ENCODE assay signal across 2 cellular contexts in genomic region chr10:21584834-21585530, GRCh38.
TF ChIP-seq lines count a peak whose summit lies in the region.

No MANE protein-coding gene starts in this region.

TF ChIP-seq in WTC11, 78 proteins besides CTCF, POLR2A, EP300 and RAD21 (continues in another document):
- TF ChIP-seq ERG (CRISPR knock-in tag; IDR thresholded peaks at IDR 0.05) = no peak
- no peak for TF ChIP-seq ZNF121 (CRISPR knock-in tag; IDR thresholded peaks at IDR 0.05)
- TF ChIP-seq PREB (CRISPR knock-in tag; IDR thresholded peaks at IDR 0.05; ENCODE audit: borderline replicate concordance) = no peak
- no peak for TF ChIP-seq IRF2 (CRISPR knock-in tag; IDR thresholded peaks at IDR 0.05; ENCODE audit: borderline replicate concordance, low read depth)
- TF ChIP-seq ATF1 (CRISPR knock-in tag; IDR thresholded peaks at IDR 0.05) = no peak
- no peak for TF ChIP-seq ATF2 (CRISPR knock-in tag; IDR thresholded peaks at IDR 0.05; ENCODE audit: borderline replicate concordance, low read depth)
- no peak for TF ChIP-seq E2F4 (CRISPR knock-in tag; IDR thresholded peaks at IDR 0.05; ENCODE audit: borderline replicate concordance, low read depth)
- TF ChIP-seq GABPB1 (CRISPR knock-in tag; IDR thresholded peaks at IDR 0.05) = no peak
- TF ChIP-seq EMX1 (CRISPR knock-in tag; IDR thresholded peaks at IDR 0.05) = no peak
- no peak for TF ChIP-seq ZNF281 (CRISPR knock-in tag; IDR thresholded peaks at IDR 0.05)
- no peak for TF ChIP-seq ATF6 (CRISPR knock-in tag; IDR thresholded peaks at IDR 0.05)
- no peak for TF ChIP-seq ELF4 (CRISPR knock-in tag; IDR thresholded peaks at IDR 0.05; ENCODE audit: low read depth)
- no peak for TF ChIP-seq ZBTB21 (CRISPR knock-in tag; IDR thresholded peaks at IDR 0.05; ENCODE audit: borderline replicate concordance)
- TF ChIP-seq FOXJ3 (CRISPR knock-in tag; IDR thresholded peaks at IDR 0.05; ENCODE audit: borderline replicate concordance) = no peak

TF ChIP-seq in HepG2, 621 proteins besides CTCF, POLR2A, EP300 and RAD21 (continues in another document):
- TF ChIP-seq ZSCAN25 (CRISPR knock-in tag; IDR thresholded peaks at IDR 0.05) (no peak), PAF1 (CRISPR knock-in tag; IDR thresholded peaks at IDR 0.05) (no peak), SOX6 (IDR thresholded peaks at IDR 0.05) (no peak), SOX6 (CRISPR knock-in tag; IDR thresholded peaks at IDR 0.05) (peak; percentile 52), FOSL2 (CRISPR knock-in tag; IDR thresholded peaks at IDR 0.05) (peak; percentile 49; the same call in 1 of the 2 replicates), HMGXB4 (CRISPR knock-in tag; IDR thresholded peaks at IDR 0.05; ENCODE audit: borderline replicate concordance in 1 of 2, low read depth in 1 of 2) (no peak), SALL1 (CRISPR knock-in tag; IDR thresholded peaks at IDR 0.05) (peak; percentile 95), NR2F1 (CRISPR knock-in tag; IDR thresholded peaks at IDR 0.05) (peak; percentile 57 to 72; a peak in 2 of 4 replicates), RARA (CRISPR knock-in tag; IDR thresholded peaks at IDR 0.05) (peak; percentile 85), SKI (IDR thresholded peaks at IDR 0.05; ENCODE audit: partially characterized antibody) (no peak), ZNF580 (CRISPR knock-in tag; IDR thresholded peaks at IDR 0.05; ENCODE audit: borderline replicate concordance, low read depth) (peak; percentile 59; the same call in 1 of the 2 replicates), FOXP1 (IDR thresholded peaks at IDR 0.05) (no peak), FOXP1 (CRISPR knock-in tag; IDR thresholded peaks at IDR 0.05) (peak; percentile 47; the same call in 1 of the 2 replicates), ONECUT2 (CRISPR knock-in tag; IDR thresholded peaks at IDR 0.05) (peak; percentile 60), RXRA (CRISPR knock-in tag; IDR thresholded peaks at IDR 0.05) (peak; percentile 51; the same call in 1 of the 2 replicates), ZFAT (CRISPR knock-in tag; conservative IDR thresholded peaks at IDR 0.05) (no peak), NR2F6 (IDR thresholded peaks at IDR 0.05) (peak; percentile 75), NR2F6 (CRISPR knock-in tag; IDR thresholded peaks at IDR 0.05) (peak; percentile 91), AGO2 (optimal IDR thresholded peaks at IDR 0.05; ENCODE audit: low read depth, low read length) (no peak), MED1 (CRISPR knock-in tag; IDR thresholded peaks at IDR 0.05) (peak; percentile 38; the same call in 1 of the 2 replicates), MLXIP (CRISPR knock-in tag; IDR thresholded peaks at IDR 0.05; ENCODE audit: borderline replicate concordance) (no peak), FOXP4 (CRISPR knock-in tag; IDR thresholded peaks at IDR 0.05) (peak; percentile 59; the same call in 1 of the 2 replicates), ZNF589 (CRISPR knock-in tag; conservative IDR thresholded peaks at IDR 0.05) (no peak), ZNF709 (CRISPR knock-in tag; IDR thresholded peaks at IDR 0.05) (no peak), THAP11 (CRISPR knock-in tag; IDR thresholded peaks at IDR 0.05) (0 out of 2 replicates have a peak, but pooled peaks have one; percentile 17), ZNF75D (CRISPR knock-in tag; IDR thresholded peaks at IDR 0.05; ENCODE audit: borderline replicate concordance) (no peak), ARID5B (CRISPR knock-in tag; IDR thresholded peaks at IDR 0.05) (peak; percentile 84), CREB3 (CRISPR knock-in tag; IDR thresholded peaks at IDR 0.05) (0 out of 2 replicates have a peak, but pooled peaks have one; percentile 31), ZBTB20 (CRISPR knock-in tag; IDR thresholded peaks at IDR 0.05; ENCODE audit: borderline replicate concordance, low read depth) (peak; percentile 89; the same call in 1 of the 2 replicates), MTA1 (CRISPR knock-in tag; IDR thresholded peaks at IDR 0.05; ENCODE audit: borderline replicate concordance) (0 out of 2 replicates have a peak, but pooled peaks have one; percentile 31), ZNF776 (CRISPR knock-in tag; IDR thresholded peaks at IDR 0.05) (no peak), ZNF276 (CRISPR knock-in tag; IDR thresholded peaks at IDR 0.05; ENCODE audit: low read depth) (no peak), DPF2 (CRISPR knock-in tag; IDR thresholded peaks at IDR 0.05; ENCODE audit: borderline replicate concordance, low read depth) (peak; percentile 48; the same call in 1 of the 2 replicates), HOMEZ (CRISPR knock-in tag; IDR thresholded peaks at IDR 0.05; ENCODE audit: low read depth) (peak; percentile 54; the same call in 1 of the 2 replicates), ZNF772 (CRISPR knock-in tag; IDR thresholded peaks at IDR 0.05) (no peak), NR1H2 (CRISPR knock-in tag; IDR thresholded peaks at IDR 0.05; ENCODE audit: borderline replicate concordance, low read depth) (no peak), ZBTB14 (CRISPR knock-in tag; IDR thresholded peaks at IDR 0.05) (no peak), ZNF33B (CRISPR knock-in tag; IDR thresholded peaks at IDR 0.05) (no peak)
